1 cellular context compared by ENCODE assay signal in the genomic region with DNA sequence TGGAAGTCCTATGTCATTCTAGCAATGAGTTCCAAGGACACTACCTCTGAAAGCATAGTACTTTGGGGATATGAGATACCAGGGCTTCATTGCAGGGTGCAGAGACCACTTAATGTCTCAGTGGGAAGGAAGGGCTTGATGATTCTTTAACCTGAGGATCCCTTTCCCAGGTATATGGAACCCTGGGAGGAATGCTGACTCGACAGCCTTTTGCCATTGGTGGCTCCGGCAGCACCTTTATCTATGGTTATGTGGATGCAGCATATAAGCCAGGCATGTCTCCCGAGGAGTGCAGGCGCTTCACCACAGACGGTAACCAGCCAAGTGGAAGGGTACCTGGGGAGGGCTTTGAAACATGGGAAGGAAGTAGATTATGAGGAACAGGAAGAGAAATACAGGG.
TF ChIP-seq lines count a peak whose summit lies in the region.

No MANE protein-coding gene starts in this region.

TF ChIP-seq in H1, 55 proteins besides CTCF, POLR2A, EP300 and RAD21:
- TF ChIP-seq SAP30 (IDR thresholded peaks at IDR 0.05; ENCODE audit: insufficient read depth, insufficient replicate concordance, low read length): no peak
- TF ChIP-seq SUZ12 (IDR thresholded peaks at IDR 0.05; ENCODE audit: low read length): no peak
- TF ChIP-seq, protein P1, sequence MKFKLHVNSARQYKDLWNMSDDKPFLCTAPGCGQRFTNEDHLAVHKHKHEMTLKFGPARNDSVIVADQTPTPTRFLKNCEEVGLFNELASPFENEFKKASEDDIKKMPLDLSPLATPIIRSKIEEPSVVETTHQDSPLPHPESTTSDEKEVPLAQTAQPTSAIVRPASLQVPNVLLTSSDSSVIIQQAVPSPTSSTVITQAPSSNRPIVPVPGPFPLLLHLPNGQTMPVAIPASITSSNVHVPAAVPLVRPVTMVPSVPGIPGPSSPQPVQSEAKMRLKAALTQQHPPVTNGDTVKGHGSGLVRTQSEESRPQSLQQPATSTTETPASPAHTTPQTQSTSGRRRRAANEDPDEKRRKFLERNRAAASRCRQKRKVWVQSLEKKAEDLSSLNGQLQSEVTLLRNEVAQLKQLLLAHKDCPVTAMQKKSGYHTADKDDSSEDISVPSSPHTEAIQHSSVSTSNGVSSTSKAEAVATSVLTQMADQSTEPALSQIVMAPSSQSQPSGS (IDR thresholded peaks at IDR 0.05; ENCODE audit: low read length): no peak
- TF ChIP-seq POLR2AphosphoS5 (IDR thresholded peaks at IDR 0.05; ENCODE audit: low read depth, low read length): no peak
- TF ChIP-seq CREB1 (IDR thresholded peaks at IDR 0.05): no peak
- no peak for TF ChIP-seq BCL11A (IDR thresholded peaks at IDR 0.05; ENCODE audit: low read depth in 2 of 2, low read length in 2 of 2)
- TF ChIP-seq GABPA (IDR thresholded peaks at IDR 0.05; ENCODE audit: borderline replicate concordance, insufficient read depth, low read length): no peak
- no peak for TF ChIP-seq NANOG (IDR thresholded peaks at IDR 0.05; ENCODE audit: insufficient read depth, low read depth, low read length, poor library complexity, severe bottlenecking)
- TF ChIP-seq FOSL1 (IDR thresholded peaks at IDR 0.05; ENCODE audit: insufficient read depth, low read depth, low read length): no peak
